10 cellular contexts compared by ENCODE assay signal in genomic region chr2:62578837-62579640, GRCh38.
DNase-seq lines count a peak whose midpoint lies in the region; ATAC-seq, FAIRE-seq and TF ChIP-seq lines count a peak whose summit lies in the region.
"Had no signal": no experiment of that assay in that cellular context is flagged by ENCODE, and none has a peak within 500 bp of the region (broad histone marks: within the 10 kb centered on the region; RNA-seq: fewer than 3 reads in every experiment).

No MANE protein-coding gene starts in this region.

- ATAC-seq in activated naive CD4-positive, alpha-beta T cell treated with anti-CD3 and anti-CD28 coated beads, Interleukin-2, amount 50 U/mL, for 72 hours: no peak

- no peaks in the 10 kb centered on the region for H3K36me3 ChIP-seq in endodermal cell (ENCODE audit: control insufficient read depth, insufficient read depth, low read length)

- TF ChIP-seq CTCF in endodermal cell (conservative IDR thresholded peaks at IDR 0.05): no peak

- no peaks in the 10 kb centered on the region for H3K4me1 ChIP-seq in endodermal cell (ENCODE audit: control insufficient read depth, insufficient read depth, low read length)

- H3K4me3 ChIP-seq in endodermal cell (ENCODE audit: low read length): no peak overlapping the region

- H3K36me3 Mint-ChIP-seq in activated naive CD4-positive, alpha-beta T cell treated with anti-CD3 and anti-CD28 coated beads, Interleukin-2, amount 50 U/mL, for 72 hours: no peaks in the 10 kb centered on the region
- H3K36me3 Mint-ChIP-seq in endodermal cell (ENCODE audit: low read depth): no peaks in the 10 kb centered on the region
- H3K36me3 Mint-ChIP-seq: activated naive CD8-positive, alpha-beta T cell treated with anti-CD3 and anti-CD28 coated beads for 36 hours; naive B cell had no signal

- FAIRE-seq in urothelium cell line (lab: Jason Lieb, UNC): peak; percentile 20

- H3K27ac ChIP-seq in endodermal cell (ENCODE audit: low read depth, low read length): no peak overlapping the region

- H3K9ac ChIP-seq in endodermal cell (ENCODE audit: extremely low read depth, low read length, poor library complexity, severe bottlenecking): no peak overlapping the region

- H3K4me3 Mint-ChIP-seq in endodermal cell: no peak overlapping the region
- H3K4me3 Mint-ChIP-seq: activated naive CD8-positive, alpha-beta T cell treated with anti-CD3 and anti-CD28 coated beads for 36 hours; naive B cell had no signal

- H3K4me1 Mint-ChIP-seq in endodermal cell: no peaks in the 10 kb centered on the region
- H3K4me1 Mint-ChIP-seq: naive B cell had no signal

- H3K27me3 Mint-ChIP-seq in endodermal cell (ENCODE audit: insufficient read depth): peaks cover 6% of the 10 kb centered on the region

- 80 to 94% methylated on average over 4 to 7 of the region's 7 CpGs for WGBS in endodermal cell (ENCODE audit: insufficient coverage in 1 of 2, insufficient read length in 1 of 2), 2 experiments

- no peaks in the 10 kb centered on the region for H3K27me3 ChIP-seq in endodermal cell (ENCODE audit: control insufficient read depth, insufficient read depth, low read length, poor library complexity, severe bottlenecking)

- H3K9me3 ChIP-seq in endodermal cell (ENCODE audit: control insufficient read depth, low read length): no peaks in the 10 kb centered on the region

- DNase-seq in HS-27A (ENCODE audit: low read depth) (peak; percentile 61), astrocyte of the hippocampus (ENCODE audit: low read depth, low spot score) (peak; percentile 41), iris pigment epithelial cell (ENCODE audit: low read depth) (peak; percentile 93), urothelium cell line (ENCODE audit: low spot score) (peak; percentile 36), GM19240 (ENCODE audit: insufficient read length, low spot score) (no peak), endodermal cell (no peak)
- DNase-seq in activated naive CD4-positive, alpha-beta T cell treated with anti-CD3 and anti-CD28 coated beads, Interleukin-2, amount 50 U/mL, for 72 hours (ENCODE audit: low spot score in 2 of 2): no peak
- DNase-seq: activated naive CD8-positive, alpha-beta T cell treated with anti-CD3 and anti-CD28 coated beads for 36 hours; glutamatergic neuron; naive B cell had no signal

- H3K27ac Mint-ChIP-seq in activated naive CD4-positive, alpha-beta T cell treated with anti-CD3 and anti-CD28 coated beads, Interleukin-2, amount 50 U/mL, for 72 hours: no peak overlapping the region
- H3K27ac Mint-ChIP-seq in endodermal cell: no peak overlapping the region
- H3K27ac Mint-ChIP-seq: activated naive CD8-positive, alpha-beta T cell treated with anti-CD3 and anti-CD28 coated beads for 36 hours; naive B cell had no signal

- peaks cover 0 to 4% of the 10 kb centered on the region in 2 donors for H3K9me3 Mint-ChIP-seq in activated naive CD4-positive, alpha-beta T cell treated with anti-CD3 and anti-CD28 coated beads, Interleukin-2, amount 50 U/mL, for 72 hours
- H3K9me3 Mint-ChIP-seq in endodermal cell: peaks cover 3% of the 10 kb centered on the region
- H3K9me3 Mint-ChIP-seq: activated naive CD8-positive, alpha-beta T cell treated with anti-CD3 and anti-CD28 coated beads for 36 hours had no signal

Comparison
In these comparisons a context has a peak if more than half of its experiments do, and no peak if none do; other contexts are left out.
1. DNase-seq: peak in HS-27A (single experiment), astrocyte of the hippocampus (single experiment), iris pigment epithelial cell (single experiment) and urothelium cell line (single experiment); none in GM19240 (single experiment), activated naive CD4-positive, alpha-beta T cell treated with anti-CD3 and anti-CD28 coated beads, Interleukin-2, amount 50 U/mL, for 72 hours (0 of 2) and endodermal cell (single experiment).